ENCODE assay signal across 9 cellular contexts in the genomic region with DNA sequence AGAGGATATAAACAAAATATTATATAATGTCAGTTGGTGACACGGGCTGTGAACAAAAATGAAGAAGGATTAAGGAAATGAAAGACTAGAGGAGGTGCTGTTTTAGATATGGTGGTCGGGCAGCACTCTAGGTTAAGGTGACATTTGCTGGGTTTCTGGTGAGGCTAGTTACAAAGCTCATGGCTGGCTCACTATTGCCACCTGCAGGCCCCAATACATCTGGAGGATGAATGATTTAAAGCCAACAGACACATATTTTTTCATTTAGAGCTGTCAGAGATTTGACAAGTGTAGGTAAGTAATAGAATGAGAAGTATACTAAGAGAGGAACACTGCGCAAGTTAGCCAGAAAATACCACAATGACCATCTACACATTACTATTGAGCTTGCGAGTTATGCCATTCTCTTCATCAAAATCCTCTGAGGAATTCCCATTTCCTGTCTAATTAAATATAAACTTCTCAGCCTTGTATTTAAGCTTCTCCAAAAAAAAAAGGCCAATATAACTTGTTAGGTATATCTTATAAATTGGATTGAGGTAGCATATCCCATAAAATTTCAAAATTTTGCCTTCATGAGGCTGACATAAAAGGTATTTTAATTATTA. TPM values are rescaled to one million over a fixed set of nuclear protein-coding genes. Genes with fewer than 3 reads are reported as not detected.
DNase-seq lines count a peak whose midpoint lies in the region; ATAC-seq and TF ChIP-seq lines count a peak whose summit lies in the region.
"Had no signal": no experiment of that assay in that cellular context is flagged by ENCODE, and none has a peak within 500 bp of the region (broad histone marks: within the 10 kb centered on the region; RNA-seq: fewer than 3 reads in every experiment).

No MANE protein-coding gene starts in this region.

- TF ChIP-seq CTCF in GM13977 (IDR thresholded peaks at IDR 0.05; ENCODE audit: extremely low read depth, insufficient read depth, missing control alignments) (peak; percentile 72), thyroid gland (IDR thresholded peaks at IDR 0.05) (peak; percentile 27 to 74 (median 60))

- whole genome bisulfite sequencing in thyroid gland, 2 donors = 41 to 44% methylated on average over 4 of the region's 4 CpGs

- no peak for TF ChIP-seq POLR2A in thyroid gland (IDR thresholded peaks at IDR 0.05)

- H3K27me3 ChIP-seq in thyroid gland = no peaks in the 10 kb centered on the region

- no peaks in the 10 kb centered on the region for H3K9me3 ChIP-seq in thyroid gland

- POLR2A ChIA-PET in activated CD4-positive, alpha-beta T cell treated with anti-CD3 and anti-CD28 coated beads, Interleukin-2, amount 10 ng/mL, durations not matched to agents 7 days and 5 days (lab: Charles Lee) = no interaction called here

- ATAC-seq in HG02798 (IDR thresholded peaks at IDR 0.05; ENCODE audit: poor library complexity, unreplicated experiment) = peak; percentile 74
- ATAC-seq in effector memory CD8-positive, alpha-beta T cell (replicated peaks) = peak; percentile 68

- H3K27ac ChIP-seq in thyroid gland = no peak overlapping the region

- intact Hi-C loops in thyroid gland (cut with DNase I) = loop anchor here (10.0 kb wide), 1 partner anchor 294 kb away; no protein-coding TSS in a partner anchor

- H3K4me1 Mint-ChIP-seq in activated CD4-positive, alpha-beta T cell treated with anti-CD3 and anti-CD28 coated beads, Interleukin-2, amount 10 ng/mL, durations not matched to agents 7 days and 5 days = peaks cover 19% of the 10 kb centered on the region
- no peaks in the 10 kb centered on the region for H3K4me1 Mint-ChIP-seq in effector memory CD8-positive, alpha-beta T cell (ENCODE audit: low read depth in 2 of 2)

- H3K9me3 Mint-ChIP-seq in activated CD4-positive, alpha-beta T cell treated with anti-CD3 and anti-CD28 coated beads, Interleukin-2, amount 10 ng/mL, durations not matched to agents 7 days and 5 days = peaks cover 4% of the 10 kb centered on the region
- no peaks in the 10 kb centered on the region for H3K9me3 Mint-ChIP-seq in effector memory CD8-positive, alpha-beta T cell
- H3K9me3 Mint-ChIP-seq: IgD-negative memory B cell had no signal

- no peak overlapping the region for H3K27ac Mint-ChIP-seq in activated CD4-positive, alpha-beta T cell treated with anti-CD3 and anti-CD28 coated beads, Interleukin-2, amount 10 ng/mL, durations not matched to agents 7 days and 5 days
- no peak overlapping the region for H3K27ac Mint-ChIP-seq in effector memory CD8-positive, alpha-beta T cell
- H3K27ac Mint-ChIP-seq: IgD-negative memory B cell had no signal

- in situ Hi-C loops in GM13977 (cut with MboI; ENCODE audit: low pct_unique_long_range_greater_than_20kb, low sequenced_read_pairs, unreplicated experiment) = loop anchor here (10.0 kb wide), 1 partner anchor 64 kb away; a partner anchor contains a TSS

- no peak overlapping the region for H3K4me3 ChIP-seq in thyroid gland (replicated peaks in 1 of 3)

- H3K4me1 ChIP-seq in thyroid gland = no peaks in the 10 kb centered on the region

- peaks cover 15% of the 10 kb centered on the region for H3K27me3 Mint-ChIP-seq in activated CD4-positive, alpha-beta T cell treated with anti-CD3 and anti-CD28 coated beads, Interleukin-2, amount 10 ng/mL, durations not matched to agents 7 days and 5 days
- peaks cover 4 to 7% of the 10 kb centered on the region in 2 donors for H3K27me3 Mint-ChIP-seq in effector memory CD8-positive, alpha-beta T cell

- no peak overlapping the region for H3K4me3 Mint-ChIP-seq in activated CD4-positive, alpha-beta T cell treated with anti-CD3 and anti-CD28 coated beads, Interleukin-2, amount 10 ng/mL, durations not matched to agents 7 days and 5 days
- H3K4me3 Mint-ChIP-seq in effector memory CD8-positive, alpha-beta T cell = no peak overlapping the region
- H3K4me3 Mint-ChIP-seq: IgD-negative memory B cell had no signal

- peaks cover 8% of the 10 kb centered on the region for H3K36me3 Mint-ChIP-seq in activated CD4-positive, alpha-beta T cell treated with anti-CD3 and anti-CD28 coated beads, Interleukin-2, amount 10 ng/mL, durations not matched to agents 7 days and 5 days (ENCODE audit: low read depth)
- no peaks in the 10 kb centered on the region for H3K36me3 Mint-ChIP-seq in effector memory CD8-positive, alpha-beta T cell (ENCODE audit: insufficient read depth)
- H3K36me3 Mint-ChIP-seq: IgD-negative memory B cell had no signal

- DNase-seq in AG08395 (ENCODE audit: low spot score) (peak; percentile 36), GM13977 (ENCODE audit: low spot score) (peak; percentile 52), NCI-H1092 treated with DMSO at 0.1 percent for 48 hours (lab: John Stamatoyannopoulos, UW) (peak; percentile 42), middle frontal gyrus (ENCODE audit: extremely low spot score, low spot score) (peak; percentile 22), thyroid gland (peak; percentile 72 to 73)
- DNase-seq in activated CD4-positive, alpha-beta T cell treated with anti-CD3 and anti-CD28 coated beads, Interleukin-2, amount 10 ng/mL, durations not matched to agents 7 days and 5 days = peak; percentile 78
- DNase-seq in effector memory CD8-positive, alpha-beta T cell = peak; percentile 13 to 28 (median 17)

- no peaks in the 10 kb centered on the region for H3K36me3 ChIP-seq in thyroid gland

- CTCF ChIA-PET in activated CD4-positive, alpha-beta T cell treated with anti-CD3 and anti-CD28 coated beads, Interleukin-2, amount 10 ng/mL, durations not matched to agents 7 days and 5 days (lab: Charles Lee) = interaction anchor here (0.8 to 1.7 kb wide), 7 partner anchors 10 to 72 kb away, joined by 3 to 8 read pairs (median 3); no protein-coding TSS in a partner anchor

RNA-seq across cellular contexts. Expression of a gene that starts 6.4 kb away (rescaled TPM):
- not detected for total RNA-seq in activated CD4-positive, alpha-beta T cell treated with anti-CD3 and anti-CD28 coated beads, Interleukin-2, amount 10 ng/mL, durations not matched to agents 7 days and 5 days
- total RNA-seq in thyroid gland = not detected

RNA-seq across cellular contexts. Expression of a gene that starts 28.3 kb away (rescaled TPM):
- not detected for total RNA-seq in activated CD4-positive, alpha-beta T cell treated with anti-CD3 and anti-CD28 coated beads, Interleukin-2, amount 10 ng/mL, durations not matched to agents 7 days and 5 days
- not detected for total RNA-seq in thyroid gland

RNA-seq across cellular contexts. Expression of a gene that starts 56.0 kb away (rescaled TPM):
- total RNA-seq in activated CD4-positive, alpha-beta T cell treated with anti-CD3 and anti-CD28 coated beads, Interleukin-2, amount 10 ng/mL, durations not matched to agents 7 days and 5 days = not detected
- under 1 TPM in 1 of 4 donors, not detected in 3; 0.94 TPM for total RNA-seq in thyroid gland

Comparison
In these comparisons a context has a peak if more than half of its experiments do, and no peak if none do; other contexts are left out.
1. DNase-seq: peak in every context shown above with its lines; median percentile 78 in activated CD4-positive, alpha-beta T cell treated with anti-CD3 and anti-CD28 coated beads, Interleukin-2, amount 10 ng/mL, durations not matched to agents 7 days and 5 days; 72 in thyroid gland; 52 in GM13977; 42 in NCI-H1092 treated with DMSO at 0.1 percent for 48 hours; 36 in AG08395; 22 in middle frontal gyrus; 17 in effector memory CD8-positive, alpha-beta T cell.